Comparison of ENCODE assay signal across 8 cellular contexts in genomic region chr13:45615501-45616101, GRCh38. TPM values are rescaled to one million over a fixed set of nuclear protein-coding genes. Genes with fewer than 3 reads are reported as not detected.
DNase-seq lines count a peak whose midpoint lies in the region; ATAC-seq and TF ChIP-seq lines count a peak whose summit lies in the region.

TSS of gene ERICH6B (minus strand) at chr13:45615739. CDS start at chr13:45597005, 18,734 bp downstream.

- intact Hi-C loops in heart right ventricle (cut with DNase I): no loop called here
- intact Hi-C loops in activated T-helper 2 cell treated with anti-CD3 and anti-CD28 coated beads, Interferon-gamma antibody, Interleukin-2, Interleukin-4, amounts not matched to agents 10 μg/mL and 5 μg/mL and 100 μg/mL, durations not matched to agents 14 hours and 24 hours and 36 hours (cut with micrococcal nuclease): no loop called here

- H3K4me3 ChIP-seq in HUES6 (ENCODE audit: low read depth, low read length): peak within 1 kb of the TSS; percentile 59
- H3K4me3 ChIP-seq in RWPE2 (ENCODE audit: severe bottlenecking): no peak within 1 kb of the TSS
- peak within 1 kb of the TSS in 7 of 10 donors; percentile 8 to 36 (median 24) for H3K4me3 ChIP-seq in heart right ventricle
- H3K4me3 ChIP-seq in rectal smooth muscle tissue (ENCODE audit: low read length): peak within 1 kb of the TSS; percentile 31

- H3K36me3 Mint-ChIP-seq in activated T-helper 2 cell treated with anti-CD3 and anti-CD28 coated beads, Interferon-gamma antibody, Interleukin-2, Interleukin-4, amounts not matched to agents 10 μg/mL and 5 μg/mL and 100 μg/mL, durations not matched to agents 14 hours and 24 hours and 36 hours (ENCODE audit: low read depth): no peaks in the 10 kb centered on the region

- peaks cover 2% of the 10 kb centered on the region for H3K4me1 Mint-ChIP-seq in activated T-helper 2 cell treated with anti-CD3 and anti-CD28 coated beads, Interferon-gamma antibody, Interleukin-2, Interleukin-4, amounts not matched to agents 10 μg/mL and 5 μg/mL and 100 μg/mL, durations not matched to agents 14 hours and 24 hours and 36 hours (ENCODE audit: low read depth)

- H3K9me3 ChIP-seq in HUES6 (ENCODE audit: control insufficient read depth, insufficient read depth, low read depth, low read length) (no peaks in the 10 kb centered on the region), RWPE2 (ENCODE audit: severe bottlenecking) (no peaks in the 10 kb centered on the region), heart right ventricle (peaks cover 0 to 7% (median 0%) of the 10 kb centered on the region in 11 donors)

- WGBS in heart right ventricle, 2 donors: 4 to 5% methylated on average over 27 of the region's 27 CpGs

- ATAC-seq in RWPE2 (ENCODE audit: low read depth): peak; percentile 87
- peak in 7 of 8 donors; percentile 44 to 75 (median 67) for ATAC-seq in heart right ventricle
- no peak for ATAC-seq in GM18858 (IDR thresholded peaks at IDR 0.05; ENCODE audit: unreplicated experiment)

- POLR2A ChIA-PET in HEK293T (lab: Yijun Ruan, JAX): no interaction called here

- no peak within 1 kb of the TSS for H3K9ac ChIP-seq in HUES6 (ENCODE audit: low read length)
- H3K9ac ChIP-seq in rectal smooth muscle tissue (ENCODE audit: low read length): no peak within 1 kb of the TSS

- H3K4me1 ChIP-seq in HUES6 (ENCODE audit: control insufficient read depth, insufficient read depth, low read length): peaks cover 9% of the 10 kb centered on the region; the same call in 1 of the 2 replicates
- no peaks in the 10 kb centered on the region for H3K4me1 ChIP-seq in RWPE2 (ENCODE audit: insufficient read depth, poor library complexity, severe bottlenecking)
- peaks cover 0 to 10% (median 0%) of the 10 kb centered on the region in 9 donors for H3K4me1 ChIP-seq in heart right ventricle
- H3K4me1 ChIP-seq in rectal smooth muscle tissue (ENCODE audit: control insufficient read depth, insufficient read depth, low read length): no peaks in the 10 kb centered on the region

- H3K4me3 Mint-ChIP-seq in activated T-helper 2 cell treated with anti-CD3 and anti-CD28 coated beads, Interferon-gamma antibody, Interleukin-2, Interleukin-4, amounts not matched to agents 10 μg/mL and 5 μg/mL and 100 μg/mL, durations not matched to agents 14 hours and 24 hours and 36 hours (ENCODE audit: low read depth): no peak within 1 kb of the TSS

- CTCF ChIA-PET in HEK293T (lab: Yijun Ruan, JAX): no interaction called here

- no peaks in the 10 kb centered on the region for H3K9me3 Mint-ChIP-seq in activated T-helper 2 cell treated with anti-CD3 and anti-CD28 coated beads, Interferon-gamma antibody, Interleukin-2, Interleukin-4, amounts not matched to agents 10 μg/mL and 5 μg/mL and 100 μg/mL, durations not matched to agents 14 hours and 24 hours and 36 hours

- TF ChIP-seq CTCF in RWPE2 (IDR thresholded peaks at IDR 0.05; ENCODE audit: poor library complexity, severe bottlenecking) (no peak), heart right ventricle (IDR thresholded peaks at IDR 0.05) (no peak)

- DNase-seq in RWPE2 (ENCODE audit: low spot score) (no peak), heart right ventricle (peak in 1 of 2 donors; percentile 20), HEK293T (ENCODE audit: extremely low spot score) (no peak), activated gamma-delta T cell (lab: John Stamatoyannopoulos, UW) (no peak)
- DNase-seq in activated T-helper 2 cell treated with anti-CD3 and anti-CD28 coated beads, Interferon-gamma antibody, Interleukin-2, Interleukin-4, amounts not matched to agents 10 μg/mL and 5 μg/mL and 100 μg/mL, durations not matched to agents 14 hours and 24 hours and 36 hours (ENCODE audit: low spot score): no peak

- no peak within 1 kb of the TSS for H3K27ac Mint-ChIP-seq in activated T-helper 2 cell treated with anti-CD3 and anti-CD28 coated beads, Interferon-gamma antibody, Interleukin-2, Interleukin-4, amounts not matched to agents 10 μg/mL and 5 μg/mL and 100 μg/mL, durations not matched to agents 14 hours and 24 hours and 36 hours

- peaks cover 24% of the 10 kb centered on the region for H3K27me3 ChIP-seq in HUES6 (ENCODE audit: control insufficient read depth, insufficient read depth, low read length)
- H3K27me3 ChIP-seq in RWPE2 (ENCODE audit: insufficient read depth, poor library complexity, severe bottlenecking): peaks cover 55% of the 10 kb centered on the region
- H3K27me3 ChIP-seq in heart right ventricle: peaks cover 0 to 48% (median 25%) of the 10 kb centered on the region in 7 donors
- no peaks in the 10 kb centered on the region for H3K27me3 ChIP-seq in rectal smooth muscle tissue (ENCODE audit: control insufficient read depth, insufficient read depth, low read length)

- H3K27ac ChIP-seq in HUES6 (ENCODE audit: low read depth, low read length) (no peak within 1 kb of the TSS), RWPE2 (ENCODE audit: poor library complexity, severe bottlenecking) (no peak within 1 kb of the TSS), heart right ventricle (no peak within 1 kb of the TSS), rectal smooth muscle tissue (ENCODE audit: low read depth, low read length) (no peak within 1 kb of the TSS)

- H3K36me3 ChIP-seq in HUES6 (ENCODE audit: control insufficient read depth, insufficient read depth, low read length) (no peaks in the 10 kb centered on the region), RWPE2 (ENCODE audit: low read depth) (no peaks in the 10 kb centered on the region), heart right ventricle (no peaks in the 10 kb centered on the region), rectal smooth muscle tissue (ENCODE audit: control insufficient read depth, insufficient read depth, low read length) (no peaks in the 10 kb centered on the region)

- H3K27me3 Mint-ChIP-seq in activated T-helper 2 cell treated with anti-CD3 and anti-CD28 coated beads, Interferon-gamma antibody, Interleukin-2, Interleukin-4, amounts not matched to agents 10 μg/mL and 5 μg/mL and 100 μg/mL, durations not matched to agents 14 hours and 24 hours and 36 hours (ENCODE audit: low read depth): peaks cover 75% of the 10 kb centered on the region

TF ChIP-seq in HEK293T, 16 proteins besides CTCF, POLR2A, EP300 and RAD21:
- TF ChIP-seq ZNF384 (IDR thresholded peaks at IDR 0.05): no peak
- TF ChIP-seq ARNT (IDR thresholded peaks at IDR 0.05): no peak
- no peak for TF ChIP-seq CTBP1 (IDR thresholded peaks at IDR 0.05; ENCODE audit: borderline replicate concordance)
- no peak for TF ChIP-seq LEF1 (IDR thresholded peaks at IDR 0.05; ENCODE audit: borderline replicate concordance)
- TF ChIP-seq NFRKB (IDR thresholded peaks at IDR 0.05): no peak
- no peak for TF ChIP-seq SP1 (IDR thresholded peaks at IDR 0.05)
- TF ChIP-seq HDGF (IDR thresholded peaks at IDR 0.05; ENCODE audit: borderline replicate concordance): no peak
- no peak for TF ChIP-seq FOXM1 (IDR thresholded peaks at IDR 0.05; ENCODE audit: borderline replicate concordance)
- TF ChIP-seq SUZ12 (IDR thresholded peaks at IDR 0.05): no peak
- TF ChIP-seq FOXA1 (IDR thresholded peaks at IDR 0.05): no peak
- TF ChIP-seq L3MBTL2 (conservative IDR thresholded peaks at IDR 0.05): no peak
- no peak for TF ChIP-seq BHLHE40 (IDR thresholded peaks at IDR 0.05; ENCODE audit: borderline replicate concordance)
- no peak for TF ChIP-seq ELF4 (IDR thresholded peaks at IDR 0.05)
- no peak for TF ChIP-seq FOXK2 (IDR thresholded peaks at IDR 0.05)
- TF ChIP-seq PKNOX1 (IDR thresholded peaks at IDR 0.05): no peak
- no peak for TF ChIP-seq TARDBP (IDR thresholded peaks at IDR 0.05)
TF ChIP-seq in HEK293T: peak in this region for 0.

RNA-seq across cellular contexts. Expression of gene ERICH6B, which starts in this region (rescaled TPM):
- total RNA-seq in heart right ventricle: not detected
- not detected for polyA plus RNA-seq in heart right ventricle
- total RNA-seq in activated T-helper 2 cell treated with anti-CD3 and anti-CD28 coated beads, Interferon-gamma antibody, Interleukin-2, Interleukin-4, amounts not matched to agents 10 μg/mL and 5 μg/mL and 100 μg/mL, durations not matched to agents 14 hours and 24 hours and 36 hours: not detected in 2 replicates

Comparison
In these comparisons a context has a peak if more than half of its experiments do, and no peak if none do; other contexts are left out.
1. Peak in ATAC-seq and H3K4me3 ChIP-seq in heart right ventricle; RNA of the gene not detected or under 1 TPM.